Comparison of ENCODE assay signal across 1 cellular context in genomic region chr11:116582621-116583020, GRCh38.
TF ChIP-seq lines count a peak whose summit lies in the region.

No MANE protein-coding gene starts in this region.

TF ChIP-seq in SK-N-SH, 30 proteins besides CTCF, POLR2A, EP300 and RAD21 (continued from another document):
- TF ChIP-seq IRF3 (IDR thresholded peaks at IDR 0.05; ENCODE audit: low read depth, low read length), result no peak
- no peak for TF ChIP-seq GATA2 (CRISPR knock-in tag; IDR thresholded peaks at IDR 0.05)
